ENCODE assay signal across 10 cellular contexts in the genomic region with DNA sequence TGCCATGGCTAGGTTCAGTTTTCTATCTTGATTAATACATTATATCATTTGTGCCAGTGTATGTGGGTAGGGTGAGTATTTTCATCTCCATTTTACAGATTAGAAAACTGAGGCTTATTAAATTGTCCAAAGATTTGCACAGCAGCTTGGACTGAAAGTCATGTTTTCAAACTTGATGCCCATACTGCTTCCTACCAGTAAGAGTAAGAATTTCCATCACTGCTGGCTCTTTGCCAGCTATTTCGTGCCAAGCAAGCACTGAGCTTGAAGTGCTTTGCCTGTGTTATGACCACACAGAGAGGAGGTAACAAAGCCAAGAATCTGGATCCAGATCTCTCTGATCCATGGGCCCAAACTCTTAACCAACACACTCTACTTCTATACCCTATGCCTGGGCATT.
DNase-seq lines count a peak whose midpoint lies in the region; ATAC-seq, FAIRE-seq and TF ChIP-seq lines count a peak whose summit lies in the region.
"Had no signal": no experiment of that assay in that cellular context is flagged by ENCODE, and none has a peak within 500 bp of the region (broad histone marks: within the 10 kb centered on the region; RNA-seq: fewer than 3 reads in every experiment).

No MANE protein-coding gene starts in this region.

- no peaks in the 10 kb centered on the region for H3K79me2 ChIP-seq in astrocyte (ENCODE audit: insufficient read depth, low read length)

- H3K27ac ChIP-seq in astrocyte (ENCODE audit: low read depth, low read length): no peak overlapping the region

- no peak overlapping the region for H3K4me3 ChIP-seq in astrocyte (ENCODE audit: insufficient read depth, low read depth, low read length)

- H3K27me3 Mint-ChIP-seq in astrocyte (ENCODE audit: low read depth, unreplicated experiment): no peaks in the 10 kb centered on the region
- no peaks in the 10 kb centered on the region for H3K27me3 Mint-ChIP-seq in activated CD8-positive, alpha-beta memory T cell treated with anti-CD3 and anti-CD28 coated beads, Interleukin-2, amount 10 ng/mL, durations not matched to agents 7 days and 5 days

- H3K9me3 Mint-ChIP-seq in astrocyte (ENCODE audit: unreplicated experiment): peaks cover 3% of the 10 kb centered on the region
- H3K9me3 Mint-ChIP-seq in activated CD8-positive, alpha-beta memory T cell treated with anti-CD3 and anti-CD28 coated beads, Interleukin-2, amount 10 ng/mL, durations not matched to agents 7 days and 5 days (ENCODE audit: low read depth): no peaks in the 10 kb centered on the region

- H3K4me1 Mint-ChIP-seq in astrocyte (ENCODE audit: low read depth, unreplicated experiment): peaks cover 1% of the 10 kb centered on the region
- H3K4me1 Mint-ChIP-seq in activated CD8-positive, alpha-beta memory T cell treated with anti-CD3 and anti-CD28 coated beads, Interleukin-2, amount 10 ng/mL, durations not matched to agents 7 days and 5 days: no peaks in the 10 kb centered on the region

- no peak overlapping the region for H3K4me3 Mint-ChIP-seq in astrocyte (ENCODE audit: unreplicated experiment)
- H3K4me3 Mint-ChIP-seq in activated CD8-positive, alpha-beta memory T cell treated with anti-CD3 and anti-CD28 coated beads, Interleukin-2, amount 10 ng/mL, durations not matched to agents 7 days and 5 days: no peak overlapping the region

- DNase-seq in Caki2 (ENCODE audit: low read depth) (peak; percentile 59), NCI-H1048 (lab: John Stamatoyannopoulos, UW) (peak; percentile 47), astrocyte (ENCODE audit: low read depth) (peak; percentile 59), kidney tubule cell (ENCODE audit: low spot score) (peak; percentile 85), GM13976 (ENCODE audit: low spot score) (no peak)
- no peak for DNase-seq in activated CD8-positive, alpha-beta memory T cell treated with anti-CD3 and anti-CD28 coated beads, Interleukin-2, amount 10 ng/mL, durations not matched to agents 7 days and 5 days
- DNase-seq: activated CD8-positive, alpha-beta memory T cell treated with anti-CD3 and anti-CD28 coated beads for 24 hours; cerebellar nuclear complex had no signal

- H3K4me2 ChIP-seq in astrocyte (ENCODE audit: low read length): no peak overlapping the region

- TF ChIP-seq CTCF in astrocyte (IDR thresholded peaks at IDR 0.05; ENCODE audit: insufficient read depth, low read depth, low read length): no peak
- TF ChIP-seq CTCF in GM13976 (IDR thresholded peaks at IDR 0.05; ENCODE audit: borderline replicate concordance, control extremely low read depth, extremely low read depth, insufficient read depth, missing control alignments): no peak

- H3K9me3 ChIP-seq in astrocyte (ENCODE audit: insufficient read depth, low read depth, low read length): no peaks in the 10 kb centered on the region

- H3K27ac Mint-ChIP-seq in astrocyte (ENCODE audit: unreplicated experiment): no peak overlapping the region
- H3K27ac Mint-ChIP-seq in activated CD8-positive, alpha-beta memory T cell treated with anti-CD3 and anti-CD28 coated beads, Interleukin-2, amount 10 ng/mL, durations not matched to agents 7 days and 5 days: no peak overlapping the region

- no peak overlapping the region for H2AFZ ChIP-seq in astrocyte (ENCODE audit: low read depth, low read length)

- H3K36me3 Mint-ChIP-seq in astrocyte (ENCODE audit: low read depth, unreplicated experiment): peaks cover 2% of the 10 kb centered on the region
- H3K36me3 Mint-ChIP-seq in activated CD8-positive, alpha-beta memory T cell treated with anti-CD3 and anti-CD28 coated beads, Interleukin-2, amount 10 ng/mL, durations not matched to agents 7 days and 5 days: no peaks in the 10 kb centered on the region

- no peaks in the 10 kb centered on the region for H4K20me1 ChIP-seq in astrocyte (ENCODE audit: insufficient read depth, low read length)

- in situ Hi-C loops in Caki2 (cut with HindIII; ENCODE audit: low pct_unique_long_range_greater_than_20kb, low sequenced_read_pairs): no loop called here
- in situ Hi-C loops in GM13976 (cut with MboI; ENCODE audit: low sequenced_read_pairs, unreplicated experiment): no loop called here

- no peak overlapping the region for H3K9ac ChIP-seq in astrocyte (ENCODE audit: low read length)

- CTCF ChIA-PET in activated CD8-positive, alpha-beta memory T cell treated with anti-CD3 and anti-CD28 coated beads, Interleukin-2, amount 10 ng/mL, durations not matched to agents 7 days and 5 days (lab: Charles Lee): no interaction called here

- H3K4me1 ChIP-seq in astrocyte (ENCODE audit: insufficient read depth, low read length): no peaks in the 10 kb centered on the region

- no peak for FAIRE-seq in astrocyte (lab: Jason Lieb, UNC)

- H3K36me3 ChIP-seq in astrocyte (ENCODE audit: insufficient read depth, low read length): no peaks in the 10 kb centered on the region

- ATAC-seq in activated CD8-positive, alpha-beta memory T cell treated with anti-CD3 and anti-CD28 coated beads, Interleukin-2, amount 10 ng/mL, durations not matched to agents 7 days and 5 days: no peak
- ATAC-seq in GM18868 (IDR thresholded peaks at IDR 0.05; ENCODE audit: unreplicated experiment): no peak
- ATAC-seq in HG03045 (IDR thresholded peaks at IDR 0.05; ENCODE audit: unreplicated experiment): no peak

- H3K27me3 ChIP-seq in astrocyte (ENCODE audit: insufficient read depth, low read length): no peaks in the 10 kb centered on the region

Comparison
In these comparisons a context has a peak if more than half of its experiments do, and no peak if none do; other contexts are left out.
1. DNase-seq: peak in Caki2 (single experiment), NCI-H1048 (single experiment), astrocyte (single experiment) and kidney tubule cell (single experiment); none in GM13976 (single experiment) and activated CD8-positive, alpha-beta memory T cell treated with anti-CD3 and anti-CD28 coated beads, Interleukin-2, amount 10 ng/mL, durations not matched to agents 7 days and 5 days (single experiment).